28 cellular contexts compared by ENCODE assay signal in the genomic region with DNA sequence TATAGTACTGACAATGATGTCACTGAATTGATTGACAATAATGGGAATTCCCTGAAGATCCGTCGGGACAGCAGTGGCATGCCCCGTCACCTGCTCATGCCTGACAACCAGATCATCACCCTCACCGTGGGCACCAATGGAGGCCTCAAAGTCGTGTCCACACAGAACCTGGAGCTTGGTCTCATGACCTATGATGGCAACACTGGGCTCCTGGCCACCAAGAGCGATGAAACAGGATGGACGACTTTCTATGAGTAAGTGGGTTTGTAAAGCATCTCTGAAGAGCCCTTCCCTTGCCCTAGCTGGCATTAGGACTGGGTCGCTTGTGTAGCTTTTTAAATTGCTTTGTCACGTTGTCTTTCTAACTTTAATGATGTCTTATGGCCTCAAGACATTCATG.
"Had no signal": no experiment of that assay in that cellular context is flagged by ENCODE, and none has a peak within 500 bp of the region (broad histone marks: within the 10 kb centered on the region; RNA-seq: fewer than 3 reads in every experiment).

No MANE protein-coding gene starts in this region.

- H3K4me3 ChIP-seq: body of pancreas had no signal

- ATAC-seq: activated naive CD8-positive, alpha-beta T cell treated with anti-CD3 and anti-CD28 coated beads, Interleukin-2, amount 50 U/mL, for 24 hours; activated T-cell treated with anti-CD3 and anti-CD28 coated beads, Interleukin-2, amount 50 U/mL, for 4 hours; T-cell had no signal

- H3K9me3 ChIP-seq: ascending aorta, body of pancreas had no signal

- H3K27ac ChIP-seq: ascending aorta, body of pancreas, cardiac muscle cell had no signal

- H3K4me1 ChIP-seq: ascending aorta had no signal

- H3K36me3 ChIP-seq: ascending aorta, cardiac muscle cell had no signal

- FAIRE-seq: TTC549 had no signal

- H3K27me3 ChIP-seq: ascending aorta, body of pancreas, cardiac muscle cell had no signal

- DNase-seq: activated B cell treated with CpG ODN at 0.5 μM for 24 hours; activated CD4-positive, alpha-beta memory T cell treated with anti-CD3 and anti-CD28 coated beads for 36 hours; activated CD4-positive, alpha-beta T cell treated with anti-CD3 and anti-CD28 coated beads for 1 hour; activated CD4-positive, alpha-beta T cell treated with anti-CD3 and anti-CD28 coated beads, Interleukin-2, amount 10 ng/mL, durations not matched to agents 7 days and 5 days; activated CD8-positive, alpha-beta memory T cell treated with anti-CD3 and anti-CD28 coated beads for 24 hours; activated effector memory CD4-positive, alpha-beta T cell treated with anti-CD3 and anti-CD28 coated beads, Interleukin-2, amount 50 U/mL, for 16 hours; activated naive CD4-positive, alpha-beta T cell treated with Interleukin-2 at 50 U/mL for 16 hours; activated naive CD8-positive, alpha-beta T cell treated with anti-CD3 and anti-CD28 coated beads, Interleukin-2, amount 50 U/mL, for 24 hours; activated T-cell treated with anti-CD3 and anti-CD28 coated beads, Interleukin-2, amount 50 U/mL, for 4 hours; amniotic stem cell; KG1; NCI-H1092; NCI-H1417 treated with DMSO at 0.1 percent for 48 hours; NCI-H1694; NCI-H2029; NCI-H2107; NCI-H2171 treated with DMSO at 0.1 percent for 48 hours; NCI-H226; NCI-H526; NCI-H774; SIG-M5; T-cell; T-helper 2 cell; T1000 had no signal
